ENCODE assay signal across 8 cellular contexts in genomic region chr16:57187508-57187854, GRCh38. TPM values are rescaled to one million over a fixed set of nuclear protein-coding genes. Genes with fewer than 3 reads are reported as not detected.
DNase-seq lines count a peak whose midpoint lies in the region; ATAC-seq and TF ChIP-seq lines count a peak whose summit lies in the region.

No MANE protein-coding gene starts in this region.

- H4K5ac ChIP-seq in IMR-90 (ENCODE audit: low read depth, low read length): peak overlapping the region; percentile 13; the same call in 1 of the 2 replicates

- peaks cover 14 to 67% of the 10 kb centered on the region in 2 experiments for H3K79me1 ChIP-seq in IMR-90 (ENCODE audit: low read depth in 1 of 2, low read length in 2 of 2)

- H2AK5ac ChIP-seq in IMR-90 (ENCODE audit: low read depth, low read length): peak overlapping the region; percentile 86; the same call in 1 of the 2 replicates

- no peaks in the 10 kb centered on the region; the same call in 1 of the 2 replicates for H3K9me1 ChIP-seq in IMR-90 (ENCODE audit: insufficient read depth, low read length)

- H3K27ac Mint-ChIP-seq in memory B cell: peak overlapping the region; percentile 96

- BruUV-seq in IMR-90 (replicated peaks; lab: Mats Ljungman, UMichigan): no TSS peak

- intact Hi-C loops in IMR-90 (cut with micrococcal nuclease) (loop anchor here (2.0 kb wide), 1 partner anchor 113 kb away; no protein-coding TSS in a partner anchor), adrenal gland (cut with DNase I) (no loop called here)

- no peak for TF ChIP-seq CTCF in BE2C (IDR thresholded peaks at IDR 0.05; ENCODE audit: low read depth, low read length)
- TF ChIP-seq CTCF in IMR-90 (conservative IDR thresholded peaks at IDR 0.05; ENCODE audit: low read depth, low read length): no peak
- TF ChIP-seq CTCF in adrenal gland (IDR thresholded peaks at IDR 0.05): no peak

- POLR2A ChIA-PET in IMR-90 (lab: Charles Lee; ENCODE audit: unreplicated experiment): no interaction called here

- H3K9me3 ChIP-seq in BE2C (no peaks in the 10 kb centered on the region), IMR-90 (ENCODE audit: control insufficient read depth, insufficient read depth, low read length) (no peaks in the 10 kb centered on the region), adrenal gland (replicated peaks in 1 of 3) (no peaks in the 10 kb centered on the region)

- WGBS in IMR-90 (ENCODE audit: extremely low coverage in 2 of 2, insufficient read length in 1 of 2), 2 experiments: 0% methylated on average over 2 of the region's 6 CpGs; no CpG with 5 or more reads in 1 of the 2 experiments
- 6 to 10% (median 8%) methylated on average over 6 of the region's 6 CpGs for WGBS in adrenal gland, 4 donors

- TF ChIP-seq RAD21 in IMR-90 (IDR thresholded peaks at IDR 0.05; ENCODE audit: low read length): no peak

- peak overlapping the region; percentile 94; the same call in 1 of the 2 replicates for H3K27ac ChIP-seq in IMR-90 (ENCODE audit: insufficient read depth, low read length)
- H3K27ac ChIP-seq in adrenal gland: peak overlapping the region in 3 of 5 donors; percentile 88 to 98 (median 95)

- peak overlapping the region; percentile 12; the same call in 1 of the 3 replicates for H2BK15ac ChIP-seq in IMR-90 (ENCODE audit: low read depth, low read length)

- no peaks in the 10 kb centered on the region for H3K27me3 Mint-ChIP-seq in memory B cell

- H3K14ac ChIP-seq in IMR-90 (replicated peaks; ENCODE audit: low read depth, low read length): peak overlapping the region; percentile 94

- peak overlapping the region; percentile 95 for H2AFZ ChIP-seq in IMR-90 (replicated peaks; ENCODE audit: low read length, poor library complexity)

- H2BK120ac ChIP-seq in IMR-90 (ENCODE audit: low read depth, low read length): 0 out of 2 replicates have a peak overlapping the region, but pooled peaks have one; percentile 26

- H2AK9ac ChIP-seq in IMR-90 (replicated peaks; ENCODE audit: low read depth, low read length, poor library complexity): peak overlapping the region; percentile 99

- peak overlapping the region; percentile 80 for H2BK5ac ChIP-seq in IMR-90 (ENCODE audit: low read depth, low read length, poor library complexity, severe bottlenecking)

- peak overlapping the region in 1 of 2 experiments; percentile 78; a peak in 2 of 4 replicates for H4K8ac ChIP-seq in IMR-90 (ENCODE audit: low read depth in 2 of 2, low read length in 2 of 2)

- CTCF ChIA-PET in IMR-90 (lab: Yijun Ruan, JAX): no interaction called here

- dilution Hi-C loops in IMR-90 (cut with HindIII; ENCODE audit: low sequenced_read_pairs, unreplicated experiment): no loop called here

- ATAC-seq in IMR-90 (ENCODE audit: low read depth): no peak
- ATAC-seq in memory B cell (ENCODE audit: low read depth): no peak

- peaks cover 3% of the 10 kb centered on the region; the same call in 1 of the 2 replicates for H3K4me1 ChIP-seq in BE2C
- peaks cover 10% of the 10 kb centered on the region for H3K4me1 ChIP-seq in IMR-90 (ENCODE audit: control insufficient read depth, insufficient read depth, low read length)
- peaks cover 9 to 38% of the 10 kb centered on the region in 2 donors for H3K4me1 ChIP-seq in adrenal gland (replicated peaks in 1 of 2)

- peak overlapping the region; percentile 70; the same call in 1 of the 2 replicates for H3K56ac ChIP-seq in IMR-90 (ENCODE audit: extremely low read depth, insufficient read depth, low read length)

- peaks cover 14% of the 10 kb centered on the region; the same call in 1 of the 2 replicates for H4K20me1 ChIP-seq in IMR-90 (ENCODE audit: insufficient read depth, low read length)

- peak overlapping the region; percentile 83; the same call in 1 of the 2 replicates for H4K91ac ChIP-seq in IMR-90 (ENCODE audit: insufficient read depth, low read depth, low read length)

- H3K4me1 Mint-ChIP-seq in memory B cell: peaks cover 36% of the 10 kb centered on the region

- no peak for TF ChIP-seq POLR2A in IMR-90 (IDR thresholded peaks at IDR 0.05; ENCODE audit: low read depth, low read length)
- TF ChIP-seq POLR2A in adrenal gland (IDR thresholded peaks at IDR 0.05): no peak

- no peaks in the 10 kb centered on the region for H3K36me3 ChIP-seq in BE2C
- no peaks in the 10 kb centered on the region; the same call in 1 of the 2 replicates for H3K36me3 ChIP-seq in IMR-90 (ENCODE audit: control insufficient read depth, insufficient read depth, low read length)
- no peaks in the 10 kb centered on the region for H3K36me3 ChIP-seq in adrenal gland (replicated peaks in 1 of 2)

- H3K27me3 ChIP-seq in BE2C (no peaks in the 10 kb centered on the region), IMR-90 (ENCODE audit: control insufficient read depth, insufficient read depth, low read length) (no peaks in the 10 kb centered on the region), adrenal gland (no peaks in the 10 kb centered on the region)

- H3K23ac ChIP-seq in IMR-90 (ENCODE audit: low read depth, low read length): peak overlapping the region; percentile 97

- H3K4me3 Mint-ChIP-seq in memory B cell: peak overlapping the region; percentile 98

- no peak overlapping the region for H3K18ac ChIP-seq in IMR-90 (ENCODE audit: low read depth, low read length)

- H3K4me3 ChIP-seq in BE2C (ENCODE audit: low read depth, low read length) (peak overlapping the region; percentile 98), IMR-90 (ENCODE audit: insufficient read depth, low read depth, low read length) (peak overlapping the region; percentile 74), adrenal gland (peak overlapping the region in 3 of 4 donors; percentile 14 to 95 (median 85))

- no peaks in the 10 kb centered on the region for H3K9me3 Mint-ChIP-seq in memory B cell

- peaks cover 1% of the 10 kb centered on the region for H3K36me3 Mint-ChIP-seq in memory B cell

- peak overlapping the region; percentile 99 for H3K4me2 ChIP-seq in IMR-90 (ENCODE audit: low read depth, low read length)

- peak overlapping the region; percentile 84 for H3K9ac ChIP-seq in IMR-90 (ENCODE audit: low read depth, low read length)

- H2BK20ac ChIP-seq in IMR-90 (ENCODE audit: low read depth, low read length): peak overlapping the region; percentile 33; the same call in 1 of the 2 replicates

- in situ Hi-C loops in IMR-90 (cut with MboI; ENCODE audit: low sequenced_read_pairs): no loop called here

- no peak for DNase-seq in BE2C
- DNase-seq in IMR-90: no peak
- DNase-seq in adrenal gland: no peak
- DNase-seq in memory B cell (ENCODE audit: low spot score in 2 of 2): peak in 1 of 2 donors; percentile 4
- no peak for DNase-seq in cerebellar nuclear complex (lab: John Stamatoyannopoulos, UW)
- no peak for DNase-seq in globus pallidus (ENCODE audit: low spot score)
- DNase-seq in SIG-M5 (lab: John Stamatoyannopoulos, UW): no peak
- DNase-seq in SHP77 treated with DMSO at 0.1 percent for 48 hours (lab: John Stamatoyannopoulos, UW): no peak

- peak overlapping the region; percentile 90; the same call in 1 of the 2 replicates for H3K4ac ChIP-seq in IMR-90 (ENCODE audit: low read depth, low read length)

TF ChIP-seq in IMR-90, 13 proteins besides CTCF, POLR2A, EP300 and RAD21:
- no peak for TF ChIP-seq SMC3 (IDR thresholded peaks at IDR 0.05; ENCODE audit: low read depth, low read length)
- no peak for TF ChIP-seq FOS (IDR thresholded peaks at IDR 0.05; ENCODE audit: low read depth, low read length)
- TF ChIP-seq USF2 (IDR thresholded peaks at IDR 0.05; ENCODE audit: low read depth, low read length): no peak
- TF ChIP-seq NFE2L2 (IDR thresholded peaks at IDR 0.05; ENCODE audit: low read depth, low read length): no peak
- TF ChIP-seq RFX5 (IDR thresholded peaks at IDR 0.05; ENCODE audit: low read depth, low read length): no peak
- no peak for TF ChIP-seq MXI1 (IDR thresholded peaks at IDR 0.05; ENCODE audit: borderline replicate concordance, low read depth, low read length)
- TF ChIP-seq BHLHE40 (IDR thresholded peaks at IDR 0.05; ENCODE audit: low read depth, low read length): no peak
- no peak for TF ChIP-seq MAZ (IDR thresholded peaks at IDR 0.05; ENCODE audit: borderline replicate concordance, low read depth, low read length)

RNA-seq across cellular contexts. Expression of gene RSPRY1, which starts 1.4 kb away (rescaled TPM):
- 71.1 TPM for polyA plus RNA-seq in BE2C (2012; ENCODE audit: insufficient read depth, insufficient read length, low read depth)
- 59.2 and 62.2 TPM in 2 replicates for total RNA-seq in IMR-90 (2012; rRNA removed)
- 23.7 and 25.2 TPM in 2 replicates for polyA plus RNA-seq in IMR-90 (2012; rRNA removed)
- 9.2 and 10.2 TPM in 2 replicates for polyA plus RNA-seq in IMR-90 (2012; cell fraction: cytosol; rRNA removed)
- 10.3 and 29.1 TPM in 2 replicates for polyA plus RNA-seq in IMR-90 (2012; cell fraction: nucleus; rRNA removed; ENCODE audit: low replicate concordance)
- 10 to 100 TPM; 17.3 to 36.8 (median 25.5) TPM for total RNA-seq in adrenal gland
- 10 to 100 TPM in 1 of 3 donors, 1 to 10 TPM in 2; 7.7 to 43.5 (median 8.1) TPM for polyA plus RNA-seq in adrenal gland

RNA-seq across cellular contexts. Expression of gene PSME3IP1, which starts 1.6 kb away (rescaled TPM):
- polyA plus RNA-seq in BE2C (2012; ENCODE audit: insufficient read depth, insufficient read length, low read depth): 141 TPM
- total RNA-seq in IMR-90 (2012; rRNA removed) (50.2 and 52.2 TPM in 2 replicates), adrenal gland (10 to 100 TPM; 32.9 to 72.8 (median 65.3) TPM)
- polyA plus RNA-seq in IMR-90 (2012; rRNA removed) (71.2 and 75.2 TPM in 2 replicates), adrenal gland (100 to 1,000 TPM in 1 of 3 donors, 10 to 100 TPM in 2; 67.9 to 129 (median 78.6) TPM)
- 53.6 and 57.9 TPM in 2 replicates for polyA plus RNA-seq in IMR-90 (2012; cell fraction: cytosol; rRNA removed)
- polyA plus RNA-seq in IMR-90 (2012; cell fraction: nucleus; rRNA removed; ENCODE audit: low replicate concordance): 78.1 and 104 TPM in 2 replicates

RNA-seq across cellular contexts. Expression of gene ARL2BP, which starts 57.6 kb away (rescaled TPM):
- 44.5 TPM for polyA plus RNA-seq in BE2C (2012; ENCODE audit: insufficient read depth, insufficient read length, low read depth)
- total RNA-seq in IMR-90 (2012; rRNA removed): 73.7 and 77.8 TPM in 2 replicates
- polyA plus RNA-seq in IMR-90 (2012; rRNA removed): 46.8 and 46.9 TPM in 2 replicates
- polyA plus RNA-seq in IMR-90 (2012; cell fraction: cytosol; rRNA removed): 25.7 and 37.1 TPM in 2 replicates
- polyA plus RNA-seq in IMR-90 (2012; cell fraction: nucleus; rRNA removed; ENCODE audit: low replicate concordance): 8.1 and 26.0 TPM in 2 replicates
- 10 to 100 TPM; 47.9 to 88.7 (median 57.9) TPM for total RNA-seq in adrenal gland
- polyA plus RNA-seq in adrenal gland: 100 to 1,000 TPM in 1 of 3 donors, 10 to 100 TPM in 2; 32.6 to 136 (median 35.2) TPM
